26 cellular contexts compared by ENCODE assay signal in genomic region chr22:33101550-33101949, GRCh38. TPM values are rescaled to one million over a fixed set of nuclear protein-coding genes. Genes with fewer than 3 reads are reported as not detected.
A peak's percentile ranks its signal among the peaks of the same experiment; 100 is the strongest.
DNase-seq lines count a peak whose midpoint lies in the region; ATAC-seq and TF ChIP-seq lines count a peak whose summit lies in the region.
"Had no signal": no experiment of that assay in that cellular context is flagged by ENCODE, and none has a peak within 500 bp of the region (broad histone marks: within the 10 kb centered on the region; RNA-seq: fewer than 3 reads in every experiment).

No MANE protein-coding gene starts in this region.

- H3K9ac ChIP-seq in SK-N-SH: no peak overlapping the region
- H3K9ac ChIP-seq in neural cell (ENCODE audit: low read length): no peak overlapping the region
- H3K9ac ChIP-seq: BLaER1 had no signal

- H3K4me3 Mint-ChIP-seq in activated naive CD4-positive, alpha-beta T cell treated with anti-CD3 and anti-CD28 coated beads for 36 hours: no peak overlapping the region
- H3K4me3 Mint-ChIP-seq: CD14-positive monocyte; CD4-positive, alpha-beta memory T cell; CD4-positive, CD25-positive, alpha-beta regulatory T cell; CD8-positive, alpha-beta memory T cell had no signal

- no peaks in the 10 kb centered on the region for H3K79me2 ChIP-seq in SK-N-SH (ENCODE audit: insufficient read depth)
- H3K79me2 ChIP-seq in neural cell (replicated peaks; ENCODE audit: insufficient read depth, low read length): no peaks in the 10 kb centered on the region

- 5% methylated on average over 2 of the region's 2 CpGs for WGBS in SK-N-SH (ENCODE audit: low lambda C conversion rate)

- H4K20me1 ChIP-seq in SK-N-SH (ENCODE audit: insufficient read depth): no peaks in the 10 kb centered on the region
- H4K20me1 ChIP-seq in neural cell (ENCODE audit: insufficient read depth): no peaks in the 10 kb centered on the region
- H4K20me1 ChIP-seq: BLaER1 had no signal

- H3K4me3 ChIP-seq in SK-N-SH (ENCODE audit: low read depth in 2 of 2, low read length in 1 of 2) (no peak overlapping the region), neural cell (ENCODE audit: low read length) (peak overlapping the region; percentile 21)
- H3K4me3 ChIP-seq: BLaER1, GM12878 had no signal

- H3K36me3 ChIP-seq in SK-N-SH (replicated peaks in 1 of 2; ENCODE audit: control insufficient read depth in 1 of 2, insufficient read depth in 2 of 2, low read length in 1 of 2) (no peaks in the 10 kb centered on the region), neural cell (ENCODE audit: insufficient read depth, low read length) (no peaks in the 10 kb centered on the region)
- H3K36me3 ChIP-seq: BE2C, BLaER1 had no signal

- peaks cover 10% of the 10 kb centered on the region for H3K27me3 Mint-ChIP-seq in activated naive CD4-positive, alpha-beta T cell treated with anti-CD3 and anti-CD28 coated beads for 36 hours (ENCODE audit: low read depth)
- H3K27me3 Mint-ChIP-seq: CD4-positive, CD25-positive, alpha-beta regulatory T cell had no signal

- no peaks in the 10 kb centered on the region for H3K36me3 Mint-ChIP-seq in activated naive CD4-positive, alpha-beta T cell treated with anti-CD3 and anti-CD28 coated beads for 36 hours (ENCODE audit: low read depth)
- H3K36me3 Mint-ChIP-seq: CD14-positive monocyte; CD4-positive, alpha-beta memory T cell; CD4-positive, CD25-positive, alpha-beta regulatory T cell; CD8-positive, alpha-beta memory T cell had no signal

- POLR2A ChIA-PET in SK-N-SH (lab: Yijun Ruan, JAX): no interaction called here

- TF ChIP-seq RAD21 in SK-N-SH (IDR thresholded peaks at IDR 0.05; ENCODE audit: low read length): no peak
- no peak for TF ChIP-seq RAD21 in neural cell (conservative IDR thresholded peaks at IDR 0.05)

- peak overlapping the region in 1 of 2 experiments; percentile 40; a peak in 1 of 4 replicates for H3K27ac ChIP-seq in SK-N-SH (ENCODE audit: low read depth in 2 of 2, low read length in 1 of 2)
- peak overlapping the region; percentile 50 for H3K27ac ChIP-seq in neural cell (ENCODE audit: low read length)
- H3K27ac ChIP-seq: BLaER1 had no signal

- ATAC-seq in SK-N-SH treated with all-trans-retinoic acid at 6 μM for 48 hours: no peak
- ATAC-seq: GM12878 had no signal

- H3F3A ChIP-seq in SK-N-SH (replicated peaks; ENCODE audit: insufficient read depth) (no peaks in the 10 kb centered on the region), neural cell (ENCODE audit: insufficient read depth, low read length, poor library complexity, severe bottlenecking) (no peaks in the 10 kb centered on the region)

- no peak overlapping the region for H2AFZ ChIP-seq in SK-N-SH (ENCODE audit: low read depth)
- H2AFZ ChIP-seq in neural cell (ENCODE audit: low read depth, low read length): no peak overlapping the region

- H3K9me3 ChIP-seq in SK-N-SH (no peaks in the 10 kb centered on the region), neural cell (ENCODE audit: low read length) (no peaks in the 10 kb centered on the region)
- H3K9me3 ChIP-seq: BE2C had no signal

- no peak overlapping the region for H3K27ac Mint-ChIP-seq in activated naive CD4-positive, alpha-beta T cell treated with anti-CD3 and anti-CD28 coated beads for 36 hours
- H3K27ac Mint-ChIP-seq: CD14-positive monocyte; CD4-positive, alpha-beta memory T cell; CD4-positive, CD25-positive, alpha-beta regulatory T cell; CD8-positive, alpha-beta memory T cell had no signal

- no peaks in the 10 kb centered on the region for H3K9me2 ChIP-seq in SK-N-SH
- no peaks in the 10 kb centered on the region for H3K9me2 ChIP-seq in neural cell (ENCODE audit: insufficient read depth, low read length)

- TF ChIP-seq EP300 in SK-N-SH (IDR thresholded peaks at IDR 0.05; ENCODE audit: borderline replicate concordance in 1 of 2, low read depth in 1 of 2, low read length in 1 of 2) (peak in 1 of 2 experiments; percentile 69; a peak in 1 of 4 replicates), neural cell (conservative IDR thresholded peaks at IDR 0.05; ENCODE audit: poor library complexity, severe bottlenecking) (peak; percentile 65)

- TF ChIP-seq CTCF in SK-N-SH (IDR thresholded peaks at IDR 0.05) (no peak), neural cell (IDR thresholded peaks at IDR 0.05; ENCODE audit: poor library complexity, severe bottlenecking) (no peak)

- H3K27me3 ChIP-seq in SK-N-SH (ENCODE audit: insufficient read depth): no peaks in the 10 kb centered on the region
- no peaks in the 10 kb centered on the region for H3K27me3 ChIP-seq in neural cell (ENCODE audit: insufficient read depth, low read depth, low read length)
- H3K27me3 ChIP-seq: BE2C, BLaER1 had no signal

- H3K4me2 ChIP-seq in SK-N-SH: no peak overlapping the region
- H3K4me2 ChIP-seq in neural cell (ENCODE audit: low read length): peak overlapping the region; percentile 7
- H3K4me2 ChIP-seq: BLaER1 had no signal

- peaks cover 0 to 6% of the 10 kb centered on the region in 2 experiments; a peak in 1 of 4 replicates for H3K4me1 ChIP-seq in SK-N-SH (ENCODE audit: control insufficient read depth in 1 of 2, insufficient read depth in 2 of 2, low read depth in 1 of 2, low read length in 1 of 2)
- H3K4me1 ChIP-seq: BE2C, BLaER1 had no signal

- peak; percentile 58 for DNase-seq in SK-N-SH
- DNase-seq in NCI-H524 treated with DMSO at 0.1 percent for 48 hours (lab: John Stamatoyannopoulos, UW): peak; percentile 58
- no peak for DNase-seq in activated naive CD4-positive, alpha-beta T cell treated with anti-CD3 and anti-CD28 coated beads for 36 hours
- DNase-seq in nucleus accumbens (lab: John Stamatoyannopoulos, UW): no peak
- DNase-seq: 8988T; ACHN; BE2C; C1 segment of cervical spinal cord; CD4-positive, alpha-beta memory T cell; CD4-positive, CD25-positive, alpha-beta regulatory T cell; CD8-positive, alpha-beta memory T cell; COR-L47; DMS 273 treated with DMSO at 0.1 percent for 48 hours; DMS153; DMS53; DMS79; DND-41; EL; GDM1 had no signal

- CTCF ChIA-PET in SK-N-SH (lab: Yijun Ruan, JAX): interaction anchor here (0.6 to 3.1 kb wide), 4 partner anchors 9 to 145 kb away, joined by 3 to 14 read pairs (median 6); no protein-coding TSS in a partner anchor
- CTCF ChIA-PET in activated naive CD4-positive, alpha-beta T cell treated with anti-CD3 and anti-CD28 coated beads for 36 hours (lab: Charles Lee): no interaction called here

- no peaks in the 10 kb centered on the region for H3K4me1 Mint-ChIP-seq in activated naive CD4-positive, alpha-beta T cell treated with anti-CD3 and anti-CD28 coated beads for 36 hours (ENCODE audit: low read depth)
- H3K4me1 Mint-ChIP-seq: CD4-positive, alpha-beta memory T cell; CD4-positive, CD25-positive, alpha-beta regulatory T cell; CD8-positive, alpha-beta memory T cell had no signal

- H3K9me3 Mint-ChIP-seq in activated naive CD4-positive, alpha-beta T cell treated with anti-CD3 and anti-CD28 coated beads for 36 hours: peaks cover 2% of the 10 kb centered on the region

- intact Hi-C loops in activated naive CD4-positive, alpha-beta T cell treated with anti-CD3 and anti-CD28 coated beads for 36 hours (cut with micrococcal nuclease): no loop called here

TF ChIP-seq in SK-N-SH, 30 proteins besides CTCF, POLR2A, EP300 and RAD21:
- TF ChIP-seq GATA2 (CRISPR knock-in tag; IDR thresholded peaks at IDR 0.05) (peak; percentile 88), MEF2A (IDR thresholded peaks at IDR 0.05; ENCODE audit: borderline replicate concordance, low read depth) (no peak), FOXJ3 (CRISPR knock-in tag; IDR thresholded peaks at IDR 0.05) (peak; percentile 48; the same call in 1 of the 2 replicates), MXI1 (IDR thresholded peaks at IDR 0.05; ENCODE audit: low read depth, low read length) (no peak)

TF ChIP-seq in SK-N-SH treated with all-trans-retinoic acid at 6 μM for 48 hours, 23 proteins besides CTCF, POLR2A, EP300 and RAD21 (continues in another document):
- TF ChIP-seq CREB5 (CRISPR knock-in tag; IDR thresholded peaks at IDR 0.05; ENCODE audit: low read depth): no peak

TF ChIP-seq in neural cell, 6 proteins besides CTCF, POLR2A, EP300 and RAD21:
- no peak for TF ChIP-seq SMC3 (conservative IDR thresholded peaks at IDR 0.05; ENCODE audit: poor library complexity)
- TF ChIP-seq REST (IDR thresholded peaks at IDR 0.05; ENCODE audit: borderline replicate concordance): no peak
- no peak for TF ChIP-seq MXI1 (conservative IDR thresholded peaks at IDR 0.05; ENCODE audit: poor library complexity, severe bottlenecking)
- TF ChIP-seq POLR2AphosphoS5 (IDR thresholded peaks at IDR 0.05): peak; percentile 54

RNA-seq across cellular contexts. Expression of gene SYN3, which starts 43.4 kb away (rescaled TPM):
- polyA plus RNA-seq in SK-N-SH (2012; rRNA removed) (not detected in 2 replicates), neural cell (2.2 and 2.8 TPM in 2 replicates)
- polyA plus RNA-seq in SK-N-SH (2012; cell fraction: cytosol; rRNA removed): 0.05 TPM in 1 of 2 replicates, not detected in the other
- 0.02 TPM in 2 replicates for polyA plus RNA-seq in SK-N-SH (2012; cell fraction: nucleus; rRNA removed)
- 25.3 and 26.3 TPM in 2 replicates for polyA minus RNA-seq in neural cell
- total RNA-seq in activated naive CD4-positive, alpha-beta T cell treated with anti-CD3 and anti-CD28 coated beads for 36 hours: not detected
- total RNA-seq: CD4-positive, alpha-beta memory T cell; CD4-positive, CD25-positive, alpha-beta regulatory T cell; CD8-positive, alpha-beta memory T cell; G401; GM12878 had no signal
- polyA plus RNA-seq: AG04450; CD14-positive monocyte; CD4-positive, alpha-beta memory T cell; CD4-positive, CD25-positive, alpha-beta regulatory T cell; CD8-positive, alpha-beta memory T cell; GM12878 had no signal

Comparison
In these comparisons a context has a peak if more than half of its experiments do, and no peak if none do; other contexts are left out.
1. DNase-seq: peak in SK-N-SH (single experiment) and NCI-H524 treated with DMSO at 0.1 percent for 48 hours (single experiment); none in activated naive CD4-positive, alpha-beta T cell treated with anti-CD3 and anti-CD28 coated beads for 36 hours (single experiment) and nucleus accumbens (0 of 56).